In the genomic region with DNA sequence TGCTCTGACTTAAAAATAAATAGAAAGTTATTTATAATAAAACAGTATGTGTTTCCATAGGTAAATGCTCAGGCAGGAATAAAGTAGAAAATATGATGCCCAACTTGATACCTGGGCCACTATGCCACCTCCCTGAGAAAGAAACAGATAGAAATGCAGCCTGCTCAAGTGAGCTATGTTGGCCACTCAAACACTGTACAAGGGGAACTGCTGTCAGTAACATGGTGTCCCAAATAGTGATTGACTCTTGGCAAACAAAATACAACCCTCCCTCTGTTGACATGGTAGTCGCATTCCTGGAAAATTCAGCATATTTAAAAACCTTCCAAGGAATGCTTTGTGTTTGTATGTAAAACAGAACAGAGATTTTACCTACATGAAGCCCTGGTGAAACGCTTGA, we compare ENCODE assay signal across 35 cellular contexts.
"Had no signal": no experiment of that assay in that cellular context is flagged by ENCODE, and none has a peak within 500 bp of the region (broad histone marks: within the 10 kb centered on the region; RNA-seq: fewer than 3 reads in every experiment).

No MANE protein-coding gene starts in this region.

- H3K36me3 ChIP-seq: MG63 had no signal

- DNase-seq: Karpas-422, Kasumi-1, KBM-7, KG1, MG63, MM.1S, MV-4-11, NCI-H1048, NCI-H1092, NCI-H1092 treated with DMSO at 0.1 percent for 48 hours, NCI-H1105, NCI-H1105 treated with DMSO at 0.1 percent for 48 hours, NCI-H1417, NCI-H1417 treated with DMSO at 0.1 percent for 48 hours, NCI-H1436, NCI-H1436 treated with DMSO at 0.1 percent for 48 hours, NCI-H146, NCI-H1694, NCI-H1694 treated with DMSO at 0.1 percent for 48 hours, NCI-H187, NCI-H187 treated with DMSO at 0.1 percent for 48 hours, NCI-H1930, NCI-H2029, NCI-H2029 treated with DMSO at 0.1 percent for 48 hours, NCI-H2081, NCI-H2081 treated with DMSO at 0.1 percent for 48 hours, NCI-H2107, NCI-H2171, NCI-H2171 treated with DMSO at 0.1 percent for 48 hours, NCI-H2227 treated with DMSO at 0.1 percent for 48 hours, NCI-H226, NCI-H345, NCI-H446, NCI-H446 treated with DMSO at 0.1 percent for 48 hours had no signal

- H3K27me3 ChIP-seq: MG63 had no signal

- H3K4me3 ChIP-seq: MG63 had no signal

- H3K27ac ChIP-seq: KMS-11 had no signal

- H3K9me3 ChIP-seq: MG63 had no signal
